ENCODE assay signal across 21 cellular contexts in genomic region chr4:139641218-139641617, GRCh38.
A peak's percentile ranks its signal among the peaks of the same experiment; 100 is the strongest.
DNase-seq lines count a peak whose midpoint lies in the region; ATAC-seq lines count a peak whose summit lies in the region.
"Had no signal": no experiment of that assay in that cellular context is flagged by ENCODE, and none has a peak within 500 bp of the region (broad histone marks: within the 10 kb centered on the region; RNA-seq: fewer than 3 reads in every experiment).

No MANE protein-coding gene starts in this region.

- peak; percentile 56 for DNase-seq in ACHN
- peak; percentile 68 for DNase-seq in HS-5 (ENCODE audit: low read depth)
- DNase-seq in amniotic epithelial cell (ENCODE audit: low read depth), result peak; percentile 67
- peak; percentile 66 for DNase-seq in islet precursor cell
- DNase-seq: activated CD4-positive, alpha-beta T cell treated with anti-CD3 and anti-CD28 coated beads, Interleukin-2, amount 50 U/mL, for 1 hour; activated CD8-positive, alpha-beta memory T cell treated with anti-CD3 and anti-CD28 coated beads, Interleukin-2, amount 50 U/mL, for 48 hours; activated effector memory CD4-positive, alpha-beta T cell treated with anti-CD3 and anti-CD28 coated beads, Interleukin-2, amount 50 U/mL, for 16 hours; CD4-positive, CD25-positive, alpha-beta regulatory T cell; effector memory CD8-positive, alpha-beta T cell; H9; NCI-H1417; NCI-H2171; NCI-H774; Peyer's patch; SW 1271; thyroid gland had no signal

- ATAC-seq in HG02763 (IDR thresholded peaks at IDR 0.05; ENCODE audit: unreplicated experiment) (no peak), GM19463 (IDR thresholded peaks at IDR 0.05; ENCODE audit: unreplicated experiment) (no peak), GM18498 (IDR thresholded peaks at IDR 0.05; ENCODE audit: unreplicated experiment) (no peak), HG03095 (IDR thresholded peaks at IDR 0.05; ENCODE audit: unreplicated experiment) (no peak)
- ATAC-seq: effector memory CD8-positive, alpha-beta T cell; left lobe of liver had no signal

- in situ Hi-C loops in ACHN (cut with HindIII; ENCODE audit: low pct_ligation_motif_present, low pct_unique_long_range_greater_than_20kb, low sequenced_read_pairs), result no loop called here
